ENCODE assay signal across 16 cellular contexts in genomic region chr16:48405153-48405552, GRCh38. TPM values are rescaled to one million over a fixed set of nuclear protein-coding genes. Genes with fewer than 3 reads are reported as not detected.
A peak's percentile ranks its signal among the peaks of the same experiment; 100 is the strongest.
DNase-seq lines count a peak whose midpoint lies in the region; ATAC-seq, FAIRE-seq and TF ChIP-seq lines count a peak whose summit lies in the region.
"Had no signal": no experiment of that assay in that cellular context is flagged by ENCODE, and none has a peak within 500 bp of the region (broad histone marks: within the 10 kb centered on the region; RNA-seq: fewer than 3 reads in every experiment).

No MANE protein-coding gene starts in this region.

- no peak overlapping the region for H2AK5ac ChIP-seq in H1 (ENCODE audit: low read depth, low read length)

- H3K36me3 ChIP-seq in Peyer's patch (no peaks in the 10 kb centered on the region), H1 (ENCODE audit: control insufficient read depth in 2 of 4, insufficient read depth in 4 of 4, low read length in 3 of 4) (no peaks in the 10 kb centered on the region), mucosa of descending colon (ENCODE audit: low read depth) (no peaks in the 10 kb centered on the region), small intestine (ENCODE audit: control insufficient read depth in 2 of 2, insufficient read depth in 2 of 2, low read length in 2 of 2) (no peaks in the 10 kb centered on the region), pancreas (no peaks in the 10 kb centered on the region), upper lobe of right lung (no peaks in the 10 kb centered on the region)

- H3K4me1 ChIP-seq in Peyer's patch (peaks cover 0 to 22% (median 2%) of the 10 kb centered on the region in 4 donors), H1 (replicated peaks in 1 of 4; ENCODE audit: control insufficient read depth in 3 of 4, insufficient read depth in 4 of 4, low read length in 3 of 4) (peaks cover 0 to 5% (median 3%) of the 10 kb centered on the region in 4 experiments; a peak in 3 of 7 replicates), mucosa of descending colon (ENCODE audit: low read depth) (peaks cover 14% of the 10 kb centered on the region), small intestine (ENCODE audit: control insufficient read depth in 2 of 2, insufficient read depth in 1 of 2, low read depth in 1 of 2, low read length in 1 of 2) (peaks cover 2% of the 10 kb centered on the region in 2 donors), pancreas (no peaks in the 10 kb centered on the region), upper lobe of right lung (peaks cover 5% of the 10 kb centered on the region)

- TF ChIP-seq POLR2A in Peyer's patch (IDR thresholded peaks at IDR 0.05) (no peak), H1 (IDR thresholded peaks at IDR 0.05; ENCODE audit: control extremely low read depth in 1 of 2, low read depth in 2 of 2, low read length in 2 of 2) (no peak)

- H2BK12ac ChIP-seq in H1 (ENCODE audit: low read depth, low read length) = no peak overlapping the region

- H3K9me3 ChIP-seq in Peyer's patch = no peaks in the 10 kb centered on the region
- H3K9me3 ChIP-seq in H1 (ENCODE audit: insufficient read depth in 2 of 2, low read depth in 1 of 2, low read length in 1 of 2) = no peaks in the 10 kb centered on the region
- no peaks in the 10 kb centered on the region for H3K9me3 ChIP-seq in mucosa of descending colon
- no peaks in the 10 kb centered on the region for H3K9me3 ChIP-seq in small intestine (ENCODE audit: control insufficient read depth, low read depth)
- H3K9me3 ChIP-seq in pancreas = no peaks in the 10 kb centered on the region
- H3K9me3 ChIP-seq in upper lobe of right lung = no peaks in the 10 kb centered on the region

- no peaks in the 10 kb centered on the region for H3K23me2 ChIP-seq in H1 (ENCODE audit: low read depth, low read length)

- POLR2A ChIA-PET in H1 (lab: Charles Lee; ENCODE audit: partially characterized antibody) = interaction anchor here (1.2 kb wide), 1 partner anchor 9 kb away, joined by 4 read pairs; no protein-coding TSS in a partner anchor

- H3K9ac ChIP-seq in H1 (replicated peaks in 1 of 4; ENCODE audit: extremely low read depth in 1 of 4, low read depth in 3 of 4, low read length in 3 of 4) = no peak overlapping the region

- H3K4me3 ChIP-seq in Peyer's patch (no peak overlapping the region), H1 (ENCODE audit: extremely low read depth in 1 of 4, insufficient read depth in 2 of 4, low read depth in 3 of 4, low read length in 4 of 4) (no peak overlapping the region), mucosa of descending colon (no peak overlapping the region), small intestine (ENCODE audit: low read depth in 1 of 2, low read length in 2 of 2) (no peak overlapping the region), pancreas (no peak overlapping the region), upper lobe of right lung (no peak overlapping the region)

- no peak overlapping the region for H3K4ac ChIP-seq in H1 (replicated peaks; ENCODE audit: insufficient read length, low read depth, low read length)

- no peak for TF ChIP-seq CTCF in Peyer's patch (IDR thresholded peaks at IDR 0.05)
- TF ChIP-seq CTCF in H1 (IDR thresholded peaks at IDR 0.05; ENCODE audit: control extremely low read depth in 1 of 3, insufficient read depth in 1 of 3, low read depth in 1 of 3, low read length in 3 of 3) = no peak
- TF ChIP-seq CTCF in mucosa of descending colon (IDR thresholded peaks at IDR 0.05) = no peak
- no peak for TF ChIP-seq CTCF in pancreas (IDR thresholded peaks at IDR 0.05)
- TF ChIP-seq CTCF in upper lobe of right lung (IDR thresholded peaks at IDR 0.05) = no peak

- H3K79me2 ChIP-seq in H1 (ENCODE audit: control insufficient read depth in 1 of 2, insufficient read depth in 2 of 2, low read length in 2 of 2) = no peaks in the 10 kb centered on the region

- no peaks in the 10 kb centered on the region for H3K27me3 ChIP-seq in Peyer's patch
- no peaks in the 10 kb centered on the region for H3K27me3 ChIP-seq in H1 (replicated peaks in 1 of 4; ENCODE audit: control insufficient read depth in 3 of 4, extremely low read depth in 1 of 4, insufficient read depth in 3 of 4, low read length in 3 of 4)
- no peaks in the 10 kb centered on the region for H3K27me3 ChIP-seq in small intestine (ENCODE audit: control insufficient read depth in 2 of 2, insufficient read depth in 2 of 2, low read length in 2 of 2)
- H3K27me3 ChIP-seq in pancreas = no peaks in the 10 kb centered on the region
- H3K27me3 ChIP-seq in upper lobe of right lung = no peaks in the 10 kb centered on the region

- no peaks in the 10 kb centered on the region for H3K79me1 ChIP-seq in H1 (ENCODE audit: low read depth, low read length)

- TF ChIP-seq RAD21 in H1 (IDR thresholded peaks at IDR 0.05 in 1 of 2, conservative IDR thresholded peaks at IDR 0.05 in 1 of 2; ENCODE audit: low read depth in 2 of 2, low read length in 2 of 2) = no peak

- no peak overlapping the region for H4K91ac ChIP-seq in H1 (replicated peaks; ENCODE audit: insufficient read length, low read length)

- H3K27ac ChIP-seq in Peyer's patch (peak overlapping the region in 3 of 4 donors; percentile 73 to 89 (median 80)), H1 (ENCODE audit: low read depth, low read length) (no peak overlapping the region), small intestine (ENCODE audit: low read depth in 1 of 2, low read length in 1 of 2) (peak overlapping the region; percentile 72 to 94), pancreas (no peak overlapping the region), upper lobe of right lung (no peak overlapping the region)

- no peak overlapping the region for H3K23ac ChIP-seq in H1 (ENCODE audit: insufficient read length)

- H3K4me2 ChIP-seq in H1 (ENCODE audit: insufficient read depth in 1 of 2, low read depth in 2 of 2, low read length in 2 of 2) = no peak overlapping the region

- intact Hi-C loops in mucosa of descending colon (cut with DNase I, micrococcal nuclease) = no loop called here
- intact Hi-C loops in pancreas (cut with DNase I) = no loop called here
- intact Hi-C loops in upper lobe of right lung (cut with DNase I) = no loop called here

- H4K5ac ChIP-seq in H1 (ENCODE audit: insufficient read length, low read depth, low read length) = no peak overlapping the region

- 0 out of 2 replicates have a peak overlapping the region, but pooled peaks have one; percentile 34 for H2AFZ ChIP-seq in H1 (ENCODE audit: low read length)

- no peaks in the 10 kb centered on the region for H4K20me1 ChIP-seq in H1 (replicated peaks in 1 of 2; ENCODE audit: control insufficient read depth in 1 of 2, insufficient read depth in 2 of 2, low read length in 2 of 2)

- H3K18ac ChIP-seq in H1 (ENCODE audit: extremely low read depth, low read length) = no peak overlapping the region

- no peak overlapping the region for H2BK15ac ChIP-seq in H1 (ENCODE audit: low read length)

- FAIRE-seq in H1 (lab: Jason Lieb, UNC) (no peak), small intestine (lab: Jason Lieb, UNC) (no peak), pancreas (lab: Jason Lieb, UNC) (no peak)
- FAIRE-seq: A204.1, D721Med, GM19239, H54 had no signal

- no peak overlapping the region for H4K8ac ChIP-seq in H1 (ENCODE audit: extremely low read depth, insufficient read depth, low read length)

- H2BK5ac ChIP-seq in H1 (ENCODE audit: low read depth, low read length) = no peak overlapping the region

- no peak for TF ChIP-seq EP300 in H1 (IDR thresholded peaks at IDR 0.05; ENCODE audit: borderline replicate concordance in 1 of 2, low read depth in 2 of 2, low read length in 2 of 2)

- peak; percentile 42 for ATAC-seq in mucosa of descending colon
- no peak for ATAC-seq in pancreas
- no peak for ATAC-seq in GM19324 (IDR thresholded peaks at IDR 0.05; ENCODE audit: low FRiP score, unreplicated experiment)
- ATAC-seq in upper lobe of right lung = no peak
- ATAC-seq: CD8-positive, alpha-beta T cell had no signal

- DNase-seq in Peyer's patch (peak in 1 of 3 donors; percentile 60), H1 (ENCODE audit: low read depth in 1 of 2, low spot score in 2 of 2) (no peak), mucosa of descending colon (no peak), small intestine (peak; percentile 69), pancreas (no peak), upper lobe of right lung (no peak)
- DNase-seq: C1 segment of cervical spinal cord; CD8-positive, alpha-beta T cell; COR-L47; DMS153; GF-D8 had no signal

- 93% methylated on average over 1 of the region's 1 CpG; no CpG with 5 or more reads in 1 of the 2 experiments for WGBS in H1 (ENCODE audit: extremely low coverage in 1 of 2, insufficient coverage in 1 of 2, insufficient read length in 1 of 2, insufficient replicate concordance in 2 of 2, low coverage in 1 of 2, low lambda C conversion rate in 2 of 2, missing lambda C conversion rate in 1 of 2), 2 experiments
- WGBS in small intestine, 3 donors = 60 to 80% (median 74%) methylated on average over 1 of the region's 1 CpG
- 98 to 100% methylated on average over 1 of the region's 1 CpG for WGBS in pancreas, 2 donors

- H2BK20ac ChIP-seq in H1 (ENCODE audit: low read length) = no peak overlapping the region

- CTCF ChIA-PET in H1 (lab: Charles Lee; ENCODE audit: partially characterized antibody) = no interaction called here

- no peak overlapping the region for H3K14ac ChIP-seq in H1 (ENCODE audit: insufficient read length)

- H2BK120ac ChIP-seq in H1 (replicated peaks; ENCODE audit: low read depth, low read length) = no peak overlapping the region

- H3K56ac ChIP-seq in H1 (replicated peaks; ENCODE audit: insufficient read length, low read depth, low read length) = no peak overlapping the region

TF ChIP-seq in H1, 55 proteins besides CTCF, POLR2A, EP300 and RAD21 (continues in another document):
- TF ChIP-seq POU5F1 (IDR thresholded peaks at IDR 0.05; ENCODE audit: low read depth, low read length) (no peak), CREB1 (IDR thresholded peaks at IDR 0.05) (no peak), SP2 (IDR thresholded peaks at IDR 0.05; ENCODE audit: low read length) (no peak), SIRT6 (IDR thresholded peaks at IDR 0.05; ENCODE audit: low read length) (no peak), SIN3A (conservative IDR thresholded peaks at IDR 0.05 in 1 of 2, IDR thresholded peaks at IDR 0.05 in 1 of 2; ENCODE audit: low read depth in 1 of 2, low read length in 2 of 2) (no peak)

RNA-seq across cellular contexts. Expression of gene SIAH1, which starts 19.9 kb away (rescaled TPM):
- total RNA-seq in Peyer's patch (10 to 100 TPM; 27.7 to 35.3 (median 31.4) TPM), mucosa of descending colon (10 to 100 TPM; 26.8 to 36.2 (median 27.1) TPM), pancreas (10 to 100 TPM in 3 of 6 donors, 1 to 10 TPM in 3; 7.2 to 13.2 (median 9.8) TPM), upper lobe of right lung (24.8 TPM)
- total RNA-seq in H1 (2021; fragmentation: NEBNext Ultra II Directional; extraction: Animal tissue kit (Norgen Biotek cat#: 25700)) = 33.3 and 33.9 TPM in 2 replicates
- polyA plus RNA-seq in H1 (2011; rRNA removed) (19.5 and 21.3 TPM in 2 replicates), small intestine (10 to 100 TPM; 18.8 to 21.1 (median 20.0) TPM), pancreas (10 to 100 TPM in 1 of 2 donors, 1 to 10 TPM in 1; 6.0 to 10.7 TPM)
- polyA plus RNA-seq in H1 (2011; cell fraction: cytosol; rRNA removed) = 27.5 TPM
- polyA plus RNA-seq in H1 (2011; cell fraction: nucleus; rRNA removed) = 17.5 TPM
- 20.8 to 28.2 TPM (median 23.3 TPM) in 4 replicates for polyA plus RNA-seq in H1 (2012, experiment 1 of 2)
- polyA plus RNA-seq in H1 (2012, experiment 2 of 2) = 4.0 TPM
- 22.2 TPM for polyA plus RNA-seq in H1 (2013, experiment 1 of 2)
- polyA plus RNA-seq in H1 (2013, experiment 2 of 2) = 20.8 TPM
- polyA minus RNA-seq in H1 (2011; rRNA and poly(A)+ RNA removed) = 43.7 and 54.2 TPM in 2 replicates
- 35.7 TPM for polyA minus RNA-seq in H1 (2011; cell fraction: cytosol; rRNA and poly(A)+ RNA removed)
- polyA minus RNA-seq in H1 (2011; cell fraction: nucleus; rRNA and poly(A)+ RNA removed) = 48.2 TPM

Comparison
In these comparisons a context has a peak if more than half of its experiments do, and no peak if none do; other contexts are left out.
1. H3K27ac ChIP-seq: peak in Peyer's patch (3 of 4) and small intestine (2 of 2); none in H1 (single experiment), pancreas (0 of 4) and upper lobe of right lung (single experiment).